8 cellular contexts compared by ENCODE assay signal in the genomic region with DNA sequence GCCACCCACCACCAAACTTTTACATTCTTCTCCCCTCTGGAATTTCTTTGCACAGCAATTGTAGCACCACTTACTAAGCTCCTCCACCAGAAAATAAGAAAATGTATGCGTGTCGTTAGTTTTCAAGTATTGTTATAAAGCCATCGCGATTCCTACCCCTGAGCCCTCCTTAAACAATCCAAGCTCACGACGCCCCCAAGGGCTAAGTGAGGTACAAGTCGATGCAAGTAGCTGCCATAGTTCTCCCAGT. TPM values are rescaled to one million over a fixed set of nuclear protein-coding genes. Genes with fewer than 3 reads are reported as not detected.
DNase-seq lines count a peak whose midpoint lies in the region; ATAC-seq and TF ChIP-seq lines count a peak whose summit lies in the region.

No MANE protein-coding gene starts in this region.

- H3K27ac ChIP-seq in C4-2B (peak overlapping the region; percentile 96), hepatocyte (peak overlapping the region; percentile 94), spleen (peak overlapping the region; percentile 94 to 100 (median 98))

- H3K4me2 ChIP-seq in hepatocyte: peak overlapping the region; percentile 91

- H2AFZ ChIP-seq in hepatocyte: peak overlapping the region; percentile 11

- intact Hi-C loops in spleen (cut with DNase I; ENCODE audit: low total_unique reads): no loop called here

- H3K4me3 ChIP-seq in hepatocyte: peak overlapping the region; percentile 45
- H3K4me3 ChIP-seq in spleen: peak overlapping the region; percentile 88 to 99 (median 96)

- H3K9me3 Mint-ChIP-seq in activated T-cell treated with anti-CD3 and anti-CD28 coated beads, Interleukin-2, amount 50 U/mL, for 72 hours: no peaks in the 10 kb centered on the region

- H3K9me3 ChIP-seq in hepatocyte (ENCODE audit: low read depth) (no peaks in the 10 kb centered on the region), spleen (no peaks in the 10 kb centered on the region)

- peaks cover 72% of the 10 kb centered on the region for H3K4me1 Mint-ChIP-seq in activated T-cell treated with anti-CD3 and anti-CD28 coated beads, Interleukin-2, amount 50 U/mL, for 72 hours (ENCODE audit: low read depth)

- H3K27me3 ChIP-seq in hepatocyte: no peaks in the 10 kb centered on the region
- no peaks in the 10 kb centered on the region for H3K27me3 ChIP-seq in spleen (replicated peaks in 1 of 7)

- DNase-seq in activated T-cell treated with anti-CD3 and anti-CD28 coated beads, Interleukin-2, amount 50 U/mL, for 72 hours: no peak
- DNase-seq in hepatocyte (ENCODE audit: low spot score) (peak; percentile 52), spleen (no peak), DMS 273 treated with DMSO at 0.1 percent for 48 hours (lab: John Stamatoyannopoulos, UW) (no peak)

- no peak for TF ChIP-seq POLR2A in spleen (IDR thresholded peaks at IDR 0.05)

- H3K4me1 ChIP-seq in hepatocyte (ENCODE audit: insufficient read depth) (peaks cover 45% of the 10 kb centered on the region), spleen (peaks cover 19 to 82% (median 57%) of the 10 kb centered on the region in 6 donors)

- no peaks in the 10 kb centered on the region for H4K20me1 ChIP-seq in hepatocyte (ENCODE audit: insufficient read depth, poor library complexity, severe bottlenecking)

- peaks cover 1 to 8% of the 10 kb centered on the region in 2 donors for H3K36me3 Mint-ChIP-seq in activated T-cell treated with anti-CD3 and anti-CD28 coated beads, Interleukin-2, amount 50 U/mL, for 72 hours (ENCODE audit: insufficient read depth in 2 of 2)

- H3K27me3 Mint-ChIP-seq in activated T-cell treated with anti-CD3 and anti-CD28 coated beads, Interleukin-2, amount 50 U/mL, for 72 hours (ENCODE audit: low read depth): no peaks in the 10 kb centered on the region

- H3K27ac Mint-ChIP-seq in activated T-cell treated with anti-CD3 and anti-CD28 coated beads, Interleukin-2, amount 50 U/mL, for 72 hours: peak overlapping the region; percentile 96

- H3K4me3 Mint-ChIP-seq in activated T-cell treated with anti-CD3 and anti-CD28 coated beads, Interleukin-2, amount 50 U/mL, for 72 hours: peak overlapping the region; percentile 87 to 97

- H3K36me3 ChIP-seq in hepatocyte (replicated peaks; ENCODE audit: insufficient read depth, low read depth) (no peaks in the 10 kb centered on the region), spleen (peaks cover 0 to 40% (median 8%) of the 10 kb centered on the region in 6 donors)

- ATAC-seq in HG03139 (IDR thresholded peaks at IDR 0.05; ENCODE audit: unreplicated experiment) (peak; percentile 4), esophagus mucosa (no peak), HG03196 (IDR thresholded peaks at IDR 0.05; ENCODE audit: unreplicated experiment) (no peak)
- no peak for ATAC-seq in activated T-cell treated with anti-CD3 and anti-CD28 coated beads, Interleukin-2, amount 50 U/mL, for 72 hours (replicated peaks in 1 of 2)

- peaks cover 45% of the 10 kb centered on the region for H3K79me2 ChIP-seq in hepatocyte

- no peaks in the 10 kb centered on the region for H3K9me2 ChIP-seq in hepatocyte (replicated peaks; ENCODE audit: insufficient read depth)

- WGBS in hepatocyte (ENCODE audit: low lambda C conversion rate, missing lambda C conversion rate): 1% methylated on average over 7 of the region's 7 CpGs
- WGBS in spleen, 5 donors: 2 to 9% (median 5%) methylated on average over 7 of the region's 7 CpGs

- TF ChIP-seq CTCF in C4-2B (conservative IDR thresholded peaks at IDR 0.05) (no peak), hepatocyte (IDR thresholded peaks at IDR 0.05; ENCODE audit: poor library complexity) (no peak), spleen (IDR thresholded peaks at IDR 0.05 in 8 of 11, conservative IDR thresholded peaks at IDR 0.05 in 3 of 11) (peak in 1 of 11 experiments; percentile 3)

RNA-seq across cellular contexts. Expression of a gene that starts 1.3 kb away (rescaled TPM):
- total RNA-seq in activated T-cell treated with anti-CD3 and anti-CD28 coated beads, Interleukin-2, amount 50 U/mL, for 72 hours: 1 to 10 TPM; 7.2 to 7.8 TPM
- total RNA-seq in hepatocyte: 23.4 and 27.4 TPM in 2 replicates
- polyA plus RNA-seq in hepatocyte: 29.4 and 30.4 TPM in 2 replicates
- total RNA-seq in spleen: 10 to 100 TPM; 28.3 to 75.6 (median 46.3) TPM
- 10 to 100 TPM; 12.3 to 19.9 (median 14.3) TPM for polyA plus RNA-seq in spleen
- total RNA-seq in esophagus mucosa: 8.4 TPM

RNA-seq across cellular contexts. Expression of a gene that starts 14.2 kb away (rescaled TPM):
- total RNA-seq in activated T-cell treated with anti-CD3 and anti-CD28 coated beads, Interleukin-2, amount 50 U/mL, for 72 hours: 1 to 10 TPM; 3.2 to 4.5 TPM
- total RNA-seq in hepatocyte (13.8 and 14.2 TPM in 2 replicates), spleen (10 to 100 TPM; 13.3 to 27.2 (median 21.5) TPM), esophagus mucosa (1.6 TPM)
- polyA plus RNA-seq in hepatocyte (8.1 and 14.2 TPM in 2 replicates), spleen (1 to 10 TPM; 6.0 to 7.8 (median 7.7) TPM)

RNA-seq across cellular contexts. Expression of a gene that starts 40.8 kb away (rescaled TPM):
- 10 to 100 TPM; 62.2 to 75.3 TPM for total RNA-seq in activated T-cell treated with anti-CD3 and anti-CD28 coated beads, Interleukin-2, amount 50 U/mL, for 72 hours
- 6.4 and 8.7 TPM in 2 replicates for total RNA-seq in hepatocyte
- 2.7 and 5.0 TPM in 2 replicates for polyA plus RNA-seq in hepatocyte
- 10 to 100 TPM; 17.5 to 35.3 (median 27.5) TPM for total RNA-seq in spleen
- 1 to 10 TPM; 3.1 to 7.4 (median 5.1) TPM for polyA plus RNA-seq in spleen
- 10.1 TPM for total RNA-seq in esophagus mucosa
